Comparison of ENCODE assay signal across 20 cellular contexts in the genomic region with DNA sequence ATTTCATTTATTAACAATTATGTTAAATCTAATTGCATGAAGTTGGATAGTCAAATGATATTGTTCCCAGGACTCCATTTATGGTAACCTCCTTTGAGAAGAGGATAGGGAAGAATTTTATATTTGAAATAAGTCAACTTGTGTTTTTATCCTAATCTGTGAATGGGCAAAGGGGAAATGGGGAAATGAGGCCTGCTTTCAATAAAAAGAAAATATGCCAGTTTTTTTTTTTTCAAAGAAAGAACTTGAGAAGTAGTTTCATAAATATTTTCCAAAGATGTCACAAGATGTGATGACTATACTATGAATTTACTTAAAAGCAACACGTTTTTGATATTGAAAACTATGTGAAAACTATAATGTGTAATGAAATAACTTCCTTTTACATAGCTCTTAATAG.
"Had no signal": no experiment of that assay in that cellular context is flagged by ENCODE, and none has a peak within 500 bp of the region (broad histone marks: within the 10 kb centered on the region; RNA-seq: fewer than 3 reads in every experiment).

No MANE protein-coding gene starts in this region.

- H3K4me3 ChIP-seq: cardiac muscle cell, dorsolateral prefrontal cortex, esophagus muscularis mucosa, stomach, upper lobe of left lung, uterus had no signal

- H3K27me3 ChIP-seq: cardiac muscle cell, dorsolateral prefrontal cortex, esophagus muscularis mucosa, stomach, upper lobe of left lung, uterus had no signal

- H3K27ac ChIP-seq: cardiac muscle cell, epithelial cell of prostate, esophagus muscularis mucosa, stomach, upper lobe of left lung had no signal

- H3K4me1 ChIP-seq: stomach, upper lobe of left lung had no signal

- ATAC-seq: left colon; naive thymus-derived CD4-positive, alpha-beta T cell had no signal

- DNase-seq: dorsolateral prefrontal cortex; effector memory CD4-positive, alpha-beta T cell; foreskin melanocyte; immature natural killer cell; kidney; left colon; mesendoderm; naive thymus-derived CD4-positive, alpha-beta T cell; nephron progenitor cell; right cardiac atrium; small intestine; stimulated activated CD4-positive, alpha-beta T cell treated with anti-CD3 and anti-CD28 coated beads, Interleukin-12 subunit alpha, Interleukin-12 subunit beta, amount 100 ng/mL, for 4 hours; stimulated activated naive CD4-positive, alpha-beta T cell; stomach; substantia nigra; upper lobe of left lung; uterus had no signal

- H3K9me3 ChIP-seq: esophagus muscularis mucosa, stomach, upper lobe of left lung, uterus had no signal

- H3K36me3 ChIP-seq: cardiac muscle cell, esophagus muscularis mucosa, stomach, upper lobe of left lung, uterus had no signal

- FAIRE-seq: small intestine had no signal
